In genomic region chr3:54202651-54203248, GRCh38 we compare ENCODE assay signal across 21 cellular contexts.
"Had no signal": no experiment of that assay in that cellular context is flagged by ENCODE, and none has a peak within 500 bp of the region (broad histone marks: within the 10 kb centered on the region; RNA-seq: fewer than 3 reads in every experiment).

No MANE protein-coding gene starts in this region.

- H3K27ac ChIP-seq: KMS-11, SJSA1, SK-N-MC had no signal

- ATAC-seq: K562 had no signal

- H3K36me3 ChIP-seq: SJSA1 had no signal

- H3K36me3 Mint-ChIP-seq: IgD-negative memory B cell had no signal

- H3K4me1 ChIP-seq: SJSA1 had no signal

- H3K4me1 Mint-ChIP-seq: IgD-negative memory B cell had no signal

- H3K4me3 ChIP-seq: K562, SJSA1, SK-N-MC had no signal

- H3K27me3 ChIP-seq: SJSA1 had no signal

- DNase-seq: Kasumi-1, MM.1S, NCI-H1092 treated with DMSO at 0.1 percent for 48 hours, NCI-H1436, NCI-H187, NCI-H2029, NCI-H2081 treated with DMSO at 0.1 percent for 48 hours, NCI-H2171, NCI-H226, NCI-H446, NCI-H510A, NCI-H524 treated with DMSO at 0.1 percent for 48 hours, NCI-H69, NCI-H774, RPMI8226, SIG-M5 had no signal

- H3K27ac Mint-ChIP-seq: IgD-negative memory B cell had no signal

- H3K9me3 ChIP-seq: SJSA1 had no signal
